In genomic region chr12:23803547-23803946, GRCh38 we compare ENCODE assay signal across 24 cellular contexts.
DNase-seq lines count a peak whose midpoint lies in the region; ATAC-seq, FAIRE-seq and TF ChIP-seq lines count a peak whose summit lies in the region.
"Had no signal": no experiment of that assay in that cellular context is flagged by ENCODE, and none has a peak within 500 bp of the region (broad histone marks: within the 10 kb centered on the region; RNA-seq: fewer than 3 reads in every experiment).

No MANE protein-coding gene starts in this region.

- no peak overlapping the region for H4K8ac ChIP-seq in mesendoderm (ENCODE audit: low read depth, low read length)

- H3K9ac ChIP-seq in K562 (ENCODE audit: insufficient read depth in 1 of 2, low read depth in 2 of 2, low read length in 2 of 2): no peak overlapping the region
- no peak overlapping the region for H3K9ac ChIP-seq in mesendoderm (ENCODE audit: low read length)

- no peaks in the 10 kb centered on the region for H3K4me1 Mint-ChIP-seq in activated naive CD4-positive, alpha-beta T cell treated with anti-CD3 and anti-CD28 coated beads, Interleukin-2, amount 10 ng/mL, durations not matched to agents 7 days and 5 days

- no peak overlapping the region for H2BK15ac ChIP-seq in mesendoderm (replicated peaks; ENCODE audit: low read depth)

- H3K4me2 ChIP-seq in K562 (ENCODE audit: insufficient read depth, low read length) (no peak overlapping the region), mesendoderm (ENCODE audit: low read length) (no peak overlapping the region)
- H3K4me2 ChIP-seq: GM23338 had no signal

- H3K4me3 ChIP-seq in K562 (no peak overlapping the region), mesendoderm (ENCODE audit: low read length) (no peak overlapping the region)
- H3K4me3 ChIP-seq: GM23338, HAP-1, SK-N-MC had no signal

- H3K9me3 Mint-ChIP-seq in activated naive CD4-positive, alpha-beta T cell treated with anti-CD3 and anti-CD28 coated beads, Interleukin-2, amount 10 ng/mL, durations not matched to agents 7 days and 5 days: no peaks in the 10 kb centered on the region
- H3K9me3 Mint-ChIP-seq: GM23338 had no signal

- no peaks in the 10 kb centered on the region for H3K27me3 Mint-ChIP-seq in activated naive CD4-positive, alpha-beta T cell treated with anti-CD3 and anti-CD28 coated beads, Interleukin-2, amount 10 ng/mL, durations not matched to agents 7 days and 5 days

- no peak overlapping the region for H3K27ac ChIP-seq in K562 (ENCODE audit: extremely low read depth, low read depth, low read length)
- H3K27ac ChIP-seq in mesendoderm (ENCODE audit: low read depth, low read length): no peak overlapping the region
- H3K27ac ChIP-seq: 22Rv1, HL-60, SK-N-MC had no signal

- ATAC-seq in K562: no peak
- no peak for ATAC-seq in GM18498 (IDR thresholded peaks at IDR 0.05; ENCODE audit: unreplicated experiment)
- ATAC-seq: GM23338 had no signal

- no peak overlapping the region for H4K5ac ChIP-seq in mesendoderm (ENCODE audit: low read length)

- no peak overlapping the region for H3K4ac ChIP-seq in mesendoderm (ENCODE audit: low read depth, low read length)

- H3K36me3 Mint-ChIP-seq in activated naive CD4-positive, alpha-beta T cell treated with anti-CD3 and anti-CD28 coated beads, Interleukin-2, amount 10 ng/mL, durations not matched to agents 7 days and 5 days: no peaks in the 10 kb centered on the region

- H3K9me1 ChIP-seq in K562 (ENCODE audit: control insufficient read depth, insufficient read depth, low read length): no peaks in the 10 kb centered on the region

- no peak for TF ChIP-seq POLR2A in K562 (conservative IDR thresholded peaks at IDR 0.05)

- CTCF ChIA-PET in K562 (lab: Yijun Ruan, JAX; ENCODE audit: low intra/inter-chr PET ratio): no interaction called here
- CTCF ChIA-PET in activated naive CD4-positive, alpha-beta T cell treated with anti-CD3 and anti-CD28 coated beads, Interleukin-2, amount 10 ng/mL, durations not matched to agents 7 days and 5 days (lab: Charles Lee): no interaction called here

- WGBS in K562 (ENCODE audit: insufficient coverage, low coverage, missing lambda C conversion rate): 14% methylated on average over 2 of the region's 2 CpGs
- WGBS in mesendoderm (ENCODE audit: extremely low coverage, insufficient coverage, low lambda C conversion rate): no CpG with 5 or more reads among the region's 2 CpGs

- H3K27me3 ChIP-seq in K562 (ENCODE audit: control insufficient read depth in 2 of 2, insufficient read depth in 2 of 2, low read length in 2 of 2): no peaks in the 10 kb centered on the region
- H3K27me3 ChIP-seq in mesendoderm (ENCODE audit: insufficient read depth, low read length, poor library complexity): no peaks in the 10 kb centered on the region

- intact Hi-C loops in K562 (cut with micrococcal nuclease): no loop called here

- H2AK5ac ChIP-seq in mesendoderm (ENCODE audit: low read length): no peak overlapping the region

- DNase-seq in NCI-H2171 treated with DMSO at 0.1 percent for 48 hours (lab: John Stamatoyannopoulos, UW) (peak; percentile 12), NCI-H2171 (lab: John Stamatoyannopoulos, UW) (no peak), K562 (ENCODE audit: extremely low read depth in 1 of 4, low spot score in 3 of 4) (no peak), mesendoderm (peak; percentile 20)
- DNase-seq in activated naive CD4-positive, alpha-beta T cell treated with anti-CD3 and anti-CD28 coated beads, Interleukin-2, amount 10 ng/mL, durations not matched to agents 7 days and 5 days: no peak
- no peak for DNase-seq in stimulated activated naive CD4-positive, alpha-beta T cell treated with Interleukin-2 at 50 U/mL for 16 hours (lab: John Stamatoyannopoulos, UW)
- DNase-seq: ACHN, DMS153, DND-41, MV-4-11, NCI-H1105, NCI-H1436 treated with DMSO at 0.1 percent for 48 hours, NCI-H187 treated with DMSO at 0.1 percent for 48 hours, NCI-H446, NCI-H82, SIG-M5 had no signal

- H2AFZ ChIP-seq in K562 (ENCODE audit: low read depth, low read length): no peak overlapping the region
- H2AFZ ChIP-seq: GM23338 had no signal

- no peaks in the 10 kb centered on the region for H3K9me3 ChIP-seq in K562 (replicated peaks; ENCODE audit: control insufficient read depth, insufficient read depth, low read depth, low read length)
- H3K9me3 ChIP-seq: HAP-1 had no signal

- no peaks in the 10 kb centered on the region for H3K36me3 ChIP-seq in K562 (ENCODE audit: control insufficient read depth, insufficient read depth, low read length)
- no peaks in the 10 kb centered on the region for H3K36me3 ChIP-seq in mesendoderm (ENCODE audit: control insufficient read depth, insufficient read depth, low read length)
- H3K36me3 ChIP-seq: HAP-1 had no signal

- in situ Hi-C loops in K562 (cut with MboI): no loop called here

- no peak overlapping the region for H3K18ac ChIP-seq in mesendoderm (ENCODE audit: low read length)

- no peak overlapping the region for H2BK120ac ChIP-seq in mesendoderm (ENCODE audit: low read depth, low read length)

- no peak for TF ChIP-seq CTCF in K562 (IDR thresholded peaks at IDR 0.05 in 2 of 3, conservative IDR thresholded peaks at IDR 0.05 in 1 of 3; ENCODE audit: insufficient read depth in 2 of 3, low read depth in 1 of 3, low read length in 3 of 3)

- no peak overlapping the region for H3K27ac Mint-ChIP-seq in activated naive CD4-positive, alpha-beta T cell treated with anti-CD3 and anti-CD28 coated beads, Interleukin-2, amount 10 ng/mL, durations not matched to agents 7 days and 5 days

- no peaks in the 10 kb centered on the region for H3K79me1 ChIP-seq in mesendoderm (ENCODE audit: low read length)

- TF ChIP-seq RAD21 in K562 (CRISPR knock-in tag; conservative IDR thresholded peaks at IDR 0.05 in 1 of 2, IDR thresholded peaks at IDR 0.05 in 1 of 2): no peak

- H3K4me1 ChIP-seq in K562 (replicated peaks in 1 of 2; ENCODE audit: control insufficient read depth in 2 of 2, insufficient read depth in 2 of 2, low read length in 2 of 2): no peaks in the 10 kb centered on the region
- no peaks in the 10 kb centered on the region for H3K4me1 ChIP-seq in mesendoderm (ENCODE audit: control insufficient read depth, low read depth, low read length)

- no peak for TF ChIP-seq EP300 in K562 (IDR thresholded peaks at IDR 0.05; ENCODE audit: low read length)

- H3K56ac ChIP-seq in mesendoderm (ENCODE audit: low read length): no peak overlapping the region

- H4K20me1 ChIP-seq in K562 (replicated peaks; ENCODE audit: control insufficient read depth, insufficient read depth, low read length): no peaks in the 10 kb centered on the region

- H3K23ac ChIP-seq in mesendoderm (ENCODE audit: low read length): no peak overlapping the region

- FAIRE-seq in K562 (lab: Jason Lieb, UNC): no peak
- FAIRE-seq: GM12892, RCC 7860 had no signal

- no peak overlapping the region for H2BK5ac ChIP-seq in mesendoderm (ENCODE audit: low read length)

- no TSS peak for BruUV-seq in K562 (replicated peaks; lab: Mats Ljungman, UMichigan)

- H3K4me3 Mint-ChIP-seq in activated naive CD4-positive, alpha-beta T cell treated with anti-CD3 and anti-CD28 coated beads, Interleukin-2, amount 10 ng/mL, durations not matched to agents 7 days and 5 days: no peak overlapping the region
- H3K4me3 Mint-ChIP-seq: GM23338 had no signal

- POLR2A ChIA-PET in K562 (lab: Yijun Ruan, JAX): no interaction called here

- H3K79me2 ChIP-seq in K562 (ENCODE audit: control insufficient read depth, insufficient read depth, low read length): no peaks in the 10 kb centered on the region
- no peaks in the 10 kb centered on the region for H3K79me2 ChIP-seq in mesendoderm (ENCODE audit: control insufficient read depth, insufficient read depth, low read length)

TF ChIP-seq in K562, 482 proteins besides CTCF, POLR2A, EP300 and RAD21 (continues in another document):
- no peak for TF ChIP-seq THRB (CRISPR knock-in tag; conservative IDR thresholded peaks at IDR 0.05)
- TF ChIP-seq MAFG (tag; conservative IDR thresholded peaks at IDR 0.05): peak; percentile 11; the same call in 1 of the 2 replicates
- no peak for TF ChIP-seq ELF4 (CRISPR knock-in tag; IDR thresholded peaks at IDR 0.05)
- TF ChIP-seq, protein P1, sequence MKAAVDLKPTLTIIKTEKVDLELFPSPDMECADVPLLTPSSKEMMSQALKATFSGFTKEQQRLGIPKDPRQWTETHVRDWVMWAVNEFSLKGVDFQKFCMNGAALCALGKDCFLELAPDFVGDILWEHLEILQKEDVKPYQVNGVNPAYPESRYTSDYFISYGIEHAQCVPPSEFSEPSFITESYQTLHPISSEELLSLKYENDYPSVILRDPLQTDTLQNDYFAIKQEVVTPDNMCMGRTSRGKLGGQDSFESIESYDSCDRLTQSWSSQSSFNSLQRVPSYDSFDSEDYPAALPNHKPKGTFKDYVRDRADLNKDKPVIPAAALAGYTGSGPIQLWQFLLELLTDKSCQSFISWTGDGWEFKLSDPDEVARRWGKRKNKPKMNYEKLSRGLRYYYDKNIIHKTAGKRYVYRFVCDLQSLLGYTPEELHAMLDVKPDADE (conservative IDR thresholded peaks at IDR 0.05; ENCODE audit: control insufficient read depth, low read depth, low read length): no peak
- no peak for TF ChIP-seq TEAD4 (IDR thresholded peaks at IDR 0.05; ENCODE audit: low read length)
- TF ChIP-seq TEAD4 (CRISPR knock-in tag; IDR thresholded peaks at IDR 0.05; ENCODE audit: borderline replicate concordance): no peak
- TF ChIP-seq, protein P2, sequence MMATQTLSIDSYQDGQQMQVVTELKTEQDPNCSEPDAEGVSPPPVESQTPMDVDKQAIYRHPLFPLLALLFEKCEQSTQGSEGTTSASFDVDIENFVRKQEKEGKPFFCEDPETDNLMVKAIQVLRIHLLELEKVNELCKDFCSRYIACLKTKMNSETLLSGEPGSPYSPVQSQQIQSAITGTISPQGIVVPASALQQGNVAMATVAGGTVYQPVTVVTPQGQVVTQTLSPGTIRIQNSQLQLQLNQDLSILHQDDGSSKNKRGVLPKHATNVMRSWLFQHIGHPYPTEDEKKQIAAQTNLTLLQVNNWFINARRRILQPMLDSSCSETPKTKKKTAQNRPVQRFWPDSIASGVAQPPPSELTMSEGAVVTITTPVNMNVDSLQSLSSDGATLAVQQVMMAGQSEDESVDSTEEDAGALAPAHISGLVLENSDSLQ (IDR thresholded peaks at IDR 0.05): 0 out of 2 replicates have a peak, but pooled peaks have one; percentile 13
- peak; percentile 63 for TF ChIP-seq CEBPB (tag; IDR thresholded peaks at IDR 0.05)

Comparison
In these comparisons a context has a peak if more than half of its experiments do, and no peak if none do; other contexts are left out.
1. DNase-seq: peak in NCI-H2171 treated with DMSO at 0.1 percent for 48 hours (single experiment) and mesendoderm (single experiment); none in NCI-H2171 (single experiment), K562 (0 of 4), activated naive CD4-positive, alpha-beta T cell treated with anti-CD3 and anti-CD28 coated beads, Interleukin-2, amount 10 ng/mL, durations not matched to agents 7 days and 5 days (single experiment) and stimulated activated naive CD4-positive, alpha-beta T cell treated with Interleukin-2 at 50 U/mL for 16 hours (single experiment).